ENCODE assay signal across 8 cellular contexts in genomic region chr20:50513169-50514034, GRCh38. TPM values are rescaled to one million over a fixed set of nuclear protein-coding genes. Genes with fewer than 3 reads are reported as not detected.
A peak's percentile ranks its signal among the peaks of the same experiment; 100 is the strongest.
DNase-seq lines count a peak whose midpoint lies in the region; ATAC-seq and TF ChIP-seq lines count a peak whose summit lies in the region.

No MANE protein-coding gene starts in this region.

- H3K4me3 Mint-ChIP-seq in CD4-positive, alpha-beta memory T cell = peak overlapping the region; percentile 94 to 98 (median 96)
- H3K4me3 Mint-ChIP-seq in H9 = no peak overlapping the region; a peak in 1 of 5 replicates

- TF ChIP-seq EP300 in neural cell (conservative IDR thresholded peaks at IDR 0.05; ENCODE audit: poor library complexity, severe bottlenecking) = no peak

- TF ChIP-seq CTCF in PC-3 (conservative IDR thresholded peaks at IDR 0.05; ENCODE audit: low read depth, low read length) (no peak), dorsolateral prefrontal cortex (IDR thresholded peaks at IDR 0.05 in 54 of 56, conservative IDR thresholded peaks at IDR 0.05 in 2 of 56; ENCODE audit: low read depth in 1 of 56, partially characterized antibody in 56 of 56) (no peak), neural cell (IDR thresholded peaks at IDR 0.05; ENCODE audit: poor library complexity, severe bottlenecking) (no peak), H9 (conservative IDR thresholded peaks at IDR 0.05) (no peak), MM.1S (IDR thresholded peaks at IDR 0.05; ENCODE audit: low read length) (no peak), GM10266 (IDR thresholded peaks at IDR 0.05; ENCODE audit: control insufficient read depth, insufficient read depth, low read depth, missing control alignments) (no peak)

- intact Hi-C loops in CD4-positive, alpha-beta memory T cell (cut with micrococcal nuclease) = loop anchor here (2.0 kb wide), 1 partner anchor 15 kb away; no protein-coding TSS in a partner anchor
- intact Hi-C loops in PC-3 (cut with micrococcal nuclease) (no loop called here), dorsolateral prefrontal cortex (cut with DNase I) (loop anchor here in 1 of 2 donors (5.0 kb wide), 1 partner anchor 64 kb away; no protein-coding TSS in a partner anchor)

- H2BK12ac ChIP-seq in H9 (ENCODE audit: insufficient read length, low read depth, low read length) = no peak overlapping the region

- no peaks in the 10 kb centered on the region for H3K27me3 ChIP-seq in CD4-positive, alpha-beta memory T cell (ENCODE audit: insufficient read depth, low read length)
- H3K27me3 ChIP-seq in PC-3 (ENCODE audit: low read length) = no peaks in the 10 kb centered on the region
- no peaks in the 10 kb centered on the region for H3K27me3 ChIP-seq in dorsolateral prefrontal cortex
- no peaks in the 10 kb centered on the region for H3K27me3 ChIP-seq in neural cell (ENCODE audit: insufficient read depth, low read depth, low read length)
- no peaks in the 10 kb centered on the region for H3K27me3 ChIP-seq in H9 (ENCODE audit: insufficient read depth, low read length)
- H3K27me3 ChIP-seq in MM.1S (replicated peaks; ENCODE audit: insufficient read depth, low read length) = no peaks in the 10 kb centered on the region

- peak overlapping the region in 1 of 2 donors; percentile 27 for H3K4me3 ChIP-seq in CD4-positive, alpha-beta memory T cell (ENCODE audit: low read length in 2 of 2)
- peak overlapping the region; percentile 83 for H3K4me3 ChIP-seq in PC-3 (ENCODE audit: low read length)
- H3K4me3 ChIP-seq in dorsolateral prefrontal cortex = peak overlapping the region in 51 of 59 donors; percentile 3 to 100 (median 98)
- H3K4me3 ChIP-seq in neural cell (ENCODE audit: low read length) = peak overlapping the region; percentile 72
- no peak overlapping the region for H3K4me3 ChIP-seq in MM.1S (ENCODE audit: low read length)

- no peak for DNase-seq in CD4-positive, alpha-beta memory T cell
- DNase-seq in PC-3 = peak; percentile 64
- DNase-seq in dorsolateral prefrontal cortex = no peak
- DNase-seq in H9 = no peak
- no peak for DNase-seq in MM.1S
- DNase-seq in GM10266 (ENCODE audit: extremely low spot score) = no peak

- BruUV-seq in PC-3 (replicated peaks; lab: Mats Ljungman, UMichigan) = no TSS peak

- peak overlapping the region; percentile 94 for H3K4me2 ChIP-seq in PC-3 (ENCODE audit: low read length)
- H3K4me2 ChIP-seq in neural cell (ENCODE audit: low read length) = peak overlapping the region; percentile 92
- no peak overlapping the region for H3K4me2 ChIP-seq in H9 (ENCODE audit: insufficient read depth, insufficient read length, low read length)
- H3K4me2 ChIP-seq in MM.1S (ENCODE audit: low read depth, low read length) = no peak overlapping the region

- H3K14ac ChIP-seq in H9 (ENCODE audit: insufficient read depth, low read length) = no peak overlapping the region

- H4K8ac ChIP-seq in H9 (replicated peaks; ENCODE audit: insufficient read length, low read depth, low read length) = no peak overlapping the region

- peaks cover 0 to 2% (median 0%) of the 10 kb centered on the region in 8 donors for H3K9me3 Mint-ChIP-seq in CD4-positive, alpha-beta memory T cell
- no peaks in the 10 kb centered on the region for H3K9me3 Mint-ChIP-seq in H9

- H3K27me3 Mint-ChIP-seq in CD4-positive, alpha-beta memory T cell = no peaks in the 10 kb centered on the region
- no peaks in the 10 kb centered on the region for H3K27me3 Mint-ChIP-seq in H9 (ENCODE audit: low read depth)

- no peak overlapping the region for H2AK5ac ChIP-seq in H9 (ENCODE audit: insufficient read length, low read length)

- no peak overlapping the region for H3K18ac ChIP-seq in H9 (ENCODE audit: insufficient read length, low read depth, low read length)

- ATAC-seq in PC-3 (no peak), GM19452 (IDR thresholded peaks at IDR 0.05; ENCODE audit: unreplicated experiment) (no peak)

- peaks cover 9% of the 10 kb centered on the region for H3K23me2 ChIP-seq in H9 (ENCODE audit: insufficient read length, low read depth, low read length, poor library complexity, severe bottlenecking)

- no peaks in the 10 kb centered on the region for H3K9me3 ChIP-seq in CD4-positive, alpha-beta memory T cell (ENCODE audit: control insufficient read depth in 1 of 2, low read length in 2 of 2)
- H3K9me3 ChIP-seq in PC-3 (ENCODE audit: low read length) = no peaks in the 10 kb centered on the region
- no peaks in the 10 kb centered on the region for H3K9me3 ChIP-seq in neural cell (ENCODE audit: low read length)
- no peaks in the 10 kb centered on the region for H3K9me3 ChIP-seq in H9 (ENCODE audit: control insufficient read depth, low read depth, low read length)
- H3K9me3 ChIP-seq in MM.1S (replicated peaks; ENCODE audit: insufficient read depth, low read length) = no peaks in the 10 kb centered on the region

- H3K79me1 ChIP-seq in H9 (ENCODE audit: insufficient read depth, low read depth, low read length, poor library complexity, severe bottlenecking) = peaks cover 3% of the 10 kb centered on the region

- H2BK120ac ChIP-seq in H9 (ENCODE audit: low read depth, low read length, poor library complexity, severe bottlenecking) = no peak overlapping the region

- POLR2A ChIA-PET in CD4-positive, alpha-beta memory T cell (lab: Charles Lee; ENCODE audit: partially characterized antibody) = interaction anchor here (0.6 to 3.0 kb wide), 7 partner anchors 9 to 322 kb away, joined by 3 to 10 read pairs (median 4); partner anchors contain the start of gene CEBPB
- POLR2A ChIA-PET in PC-3 (lab: Charles Lee; ENCODE audit: unreplicated experiment) = interaction anchor here (0.5 to 1.4 kb wide), 3 partner anchors 16 to 233 kb away, joined by 5 to 25 read pairs (median 16); no protein-coding TSS in a partner anchor

- no CpG with 5 or more reads among the region's 5 CpGs for WGBS in H9 (ENCODE audit: extremely low coverage, insufficient read length, low lambda C conversion rate)

- no peak overlapping the region for H2BK5ac ChIP-seq in H9 (ENCODE audit: insufficient read length, low read length)

- H4K5ac ChIP-seq in H9 (ENCODE audit: insufficient read length, low read depth, low read length) = no peak overlapping the region

- H2AFZ ChIP-seq in PC-3 (ENCODE audit: low read length) (no peak overlapping the region), neural cell (ENCODE audit: low read depth, low read length) (no peak overlapping the region), H9 (ENCODE audit: low read length) (no peak overlapping the region), MM.1S (ENCODE audit: low read length) (no peak overlapping the region)

- peak overlapping the region; percentile 86; the same call in 1 of the 2 replicates for H3K9ac ChIP-seq in PC-3 (ENCODE audit: low read length)
- peak overlapping the region; percentile 92 for H3K9ac ChIP-seq in neural cell (ENCODE audit: low read length)
- H3K9ac ChIP-seq in H9 (ENCODE audit: extremely low read depth, insufficient read length, low read length) = no peak overlapping the region
- H3K9ac ChIP-seq in MM.1S (ENCODE audit: low read length) = no peak overlapping the region

- H2BK15ac ChIP-seq in H9 (ENCODE audit: low read depth, low read length) = no peak overlapping the region

- H4K91ac ChIP-seq in H9 (ENCODE audit: insufficient read length, low read depth, low read length) = no peak overlapping the region

- H3K56ac ChIP-seq in H9 (ENCODE audit: insufficient read length, low read depth, low read length) = no peak overlapping the region

- H3K4me1 Mint-ChIP-seq in CD4-positive, alpha-beta memory T cell = peaks cover 62 to 88% (median 75%) of the 10 kb centered on the region in 4 donors
- peaks cover 22 to 27% of the 10 kb centered on the region in 2 experiments for H3K4me1 Mint-ChIP-seq in H9

- no peak overlapping the region for H2BK20ac ChIP-seq in H9 (ENCODE audit: low read depth, low read length, poor library complexity, severe bottlenecking)

- peaks cover 82% of the 10 kb centered on the region for H3K4me1 ChIP-seq in CD4-positive, alpha-beta memory T cell (ENCODE audit: insufficient read depth, low read length)
- H3K4me1 ChIP-seq in PC-3 (ENCODE audit: insufficient read depth, low read length) (peaks cover 57% of the 10 kb centered on the region), H9 (ENCODE audit: insufficient read depth, low read length) (no peaks in the 10 kb centered on the region), MM.1S (ENCODE audit: low read length) (peaks cover 39% of the 10 kb centered on the region)

- peaks cover 51% of the 10 kb centered on the region for H4K20me1 ChIP-seq in PC-3 (ENCODE audit: low read length)
- peaks cover 21% of the 10 kb centered on the region for H4K20me1 ChIP-seq in neural cell (ENCODE audit: insufficient read depth)
- H4K20me1 ChIP-seq in H9 (ENCODE audit: control insufficient read depth, insufficient read depth, insufficient read length) = no peaks in the 10 kb centered on the region
- peaks cover 6% of the 10 kb centered on the region; the same call in 1 of the 2 replicates for H4K20me1 ChIP-seq in MM.1S (ENCODE audit: insufficient read depth, low read length)

- H3K36me3 ChIP-seq in CD4-positive, alpha-beta memory T cell (ENCODE audit: insufficient read depth, low read length) = no peaks in the 10 kb centered on the region
- no peaks in the 10 kb centered on the region for H3K36me3 ChIP-seq in PC-3 (ENCODE audit: low read depth, low read length)
- H3K36me3 ChIP-seq in neural cell (ENCODE audit: insufficient read depth, low read length) = no peaks in the 10 kb centered on the region
- H3K36me3 ChIP-seq in MM.1S (replicated peaks; ENCODE audit: insufficient read depth, low read length) = no peaks in the 10 kb centered on the region

- H3T11ph ChIP-seq in H9 (ENCODE audit: low read length) = no peak overlapping the region

- peaks cover 0 to 22% of the 10 kb centered on the region in 2 donors for H3K36me3 Mint-ChIP-seq in CD4-positive, alpha-beta memory T cell
- no peaks in the 10 kb centered on the region for H3K36me3 Mint-ChIP-seq in H9 (ENCODE audit: insufficient read depth in 1 of 3, low read depth in 3 of 3)

- no peak for TF ChIP-seq RAD21 in neural cell (conservative IDR thresholded peaks at IDR 0.05)

- CTCF ChIA-PET in CD4-positive, alpha-beta memory T cell (lab: Charles Lee; ENCODE audit: partially characterized antibody) = interaction anchor here (0.5 to 4.1 kb wide), 13 partner anchors 9 to 75 kb away, joined by 3 to 21 read pairs (median 6); no protein-coding TSS in a partner anchor
- CTCF ChIA-PET in PC-3 (lab: Charles Lee) = no interaction called here

- no peak overlapping the region for H3K4ac ChIP-seq in H9 (ENCODE audit: low read depth, low read length)

- H3K79me2 ChIP-seq in PC-3 (ENCODE audit: low read length) = peaks cover 82% of the 10 kb centered on the region
- H3K79me2 ChIP-seq in neural cell (replicated peaks; ENCODE audit: insufficient read depth, low read length) = peaks cover 77% of the 10 kb centered on the region
- peaks cover 16% of the 10 kb centered on the region; the same call in 1 of the 2 replicates for H3K79me2 ChIP-seq in H9 (ENCODE audit: insufficient read depth, low read length)
- peaks cover 81% of the 10 kb centered on the region for H3K79me2 ChIP-seq in MM.1S (ENCODE audit: low read length)

- H3K23ac ChIP-seq in H9 (ENCODE audit: insufficient read length, low read depth, low read length) = no peak overlapping the region

- peak overlapping the region; percentile 91 for H3K27ac ChIP-seq in CD4-positive, alpha-beta memory T cell (ENCODE audit: low read depth, low read length)
- H3K27ac ChIP-seq in PC-3 (ENCODE audit: low read length) = no peak overlapping the region
- peak overlapping the region in 35 of 59 donors; percentile 2 to 78 (median 46) for H3K27ac ChIP-seq in dorsolateral prefrontal cortex
- H3K27ac ChIP-seq in neural cell (ENCODE audit: low read length) = no peak overlapping the region
- no peak overlapping the region for H3K27ac ChIP-seq in H9 (ENCODE audit: insufficient read length, low read depth, low read length)
- H3K27ac ChIP-seq in MM.1S (ENCODE audit: low read length) = no peak overlapping the region

- H3K9me2 ChIP-seq in PC-3 (replicated peaks; ENCODE audit: low read length) (no peaks in the 10 kb centered on the region), neural cell (ENCODE audit: insufficient read depth, low read length) (no peaks in the 10 kb centered on the region), MM.1S (replicated peaks; ENCODE audit: insufficient read depth, low read length) (no peaks in the 10 kb centered on the region)

- H3K27ac Mint-ChIP-seq in CD4-positive, alpha-beta memory T cell = peak overlapping the region; percentile 77 to 96 (median 92)
- peak overlapping the region in 1 of 3 experiments; percentile 76; a peak in 1 of 7 replicates for H3K27ac Mint-ChIP-seq in H9

- H3F3A ChIP-seq in PC-3 (ENCODE audit: low read length, unreplicated experiment) = no peaks in the 10 kb centered on the region
- H3F3A ChIP-seq in neural cell (ENCODE audit: insufficient read depth, low read length, poor library complexity, severe bottlenecking) = no peaks in the 10 kb centered on the region
- peaks cover 7% of the 10 kb centered on the region; the same call in 1 of the 2 replicates for H3F3A ChIP-seq in MM.1S (ENCODE audit: insufficient read depth, low read length)

RNA-seq across cellular contexts. Expression of gene PTPN1, which starts 3.2 kb away (rescaled TPM):
- 10 to 100 TPM; 59.5 to 61.5 TPM for total RNA-seq in CD4-positive, alpha-beta memory T cell
- polyA plus RNA-seq in CD4-positive, alpha-beta memory T cell = 10 to 100 TPM; 21.0 to 41.0 TPM
- total RNA-seq in PC-3 (2014; rRNA removed) = 47.2 and 47.7 TPM in 2 replicates
- total RNA-seq in dorsolateral prefrontal cortex = 10 to 100 TPM; 15.9 to 29.2 (median 22.0) TPM
- 44.5 and 48.1 TPM in 2 replicates for polyA plus RNA-seq in neural cell
- 64.3 and 65.4 TPM in 2 replicates for polyA minus RNA-seq in neural cell
- total RNA-seq in H9 (2021) = 30.8 and 30.9 TPM in 2 replicates

Comparison
In these comparisons a context has a peak if more than half of its experiments do, and no peak if none do; other contexts are left out.
1. H3K27ac ChIP-seq: peak in CD4-positive, alpha-beta memory T cell (single experiment) and dorsolateral prefrontal cortex (35 of 59); none in PC-3 (single experiment), neural cell (single experiment), H9 (single experiment) and MM.1S (single experiment).
2. H3K4me3 Mint-ChIP-seq: peak in CD4-positive, alpha-beta memory T cell (8 of 8); none in H9 (0 of 2).
3. H3K4me2 ChIP-seq: peak in PC-3 (single experiment) and neural cell (single experiment); none in H9 (single experiment) and MM.1S (single experiment).
4. H3K9ac ChIP-seq: peak in PC-3 (single experiment) and neural cell (single experiment); none in H9 (single experiment) and MM.1S (single experiment).